ENCODE assay signal across 17 cellular contexts in the genomic region with DNA sequence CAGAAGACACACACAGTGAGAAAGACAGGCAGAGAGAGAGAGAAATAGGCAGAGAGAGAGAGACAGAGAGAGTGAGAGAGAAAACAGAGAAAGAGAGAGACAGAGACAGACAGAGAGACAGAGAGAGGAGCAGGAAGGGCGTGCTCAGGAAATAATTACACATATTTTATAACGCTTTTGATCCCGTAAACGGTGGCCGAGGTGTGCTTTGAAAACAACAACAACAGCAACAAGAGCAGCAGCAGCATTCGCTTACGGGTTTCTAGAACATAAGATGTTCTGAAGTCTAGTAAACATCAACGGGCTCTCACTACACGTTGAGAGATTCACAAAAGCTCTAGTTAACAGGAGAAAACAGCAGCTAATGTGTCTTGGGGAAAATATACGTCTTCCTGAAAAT.
A peak's percentile ranks its signal among the peaks of the same experiment; 100 is the strongest.
DNase-seq lines count a peak whose midpoint lies in the region; ATAC-seq and TF ChIP-seq lines count a peak whose summit lies in the region.
"Had no signal": no experiment of that assay in that cellular context is flagged by ENCODE, and none has a peak within 500 bp of the region (broad histone marks: within the 10 kb centered on the region; RNA-seq: fewer than 3 reads in every experiment).

No MANE protein-coding gene starts in this region.

- intact Hi-C loops in breast epithelium (cut with DNase I; ENCODE audit: low total_unique reads) (no loop called here), MCF 10A (cut with micrococcal nuclease) (loop anchor here (5.0 to 10.0 kb wide), 3 partner anchors 277 to 1575 kb away; no protein-coding TSS in a partner anchor), dorsolateral prefrontal cortex (cut with DNase I) (no loop called here), upper lobe of right lung (cut with DNase I) (no loop called here)

- H3K9me3 ChIP-seq in breast epithelium, result no peaks in the 10 kb centered on the region
- H3K9me3 ChIP-seq in upper lobe of right lung, result no peaks in the 10 kb centered on the region
- H3K9me3 ChIP-seq: A549, mucosa of descending colon, SK-N-SH had no signal

- H3K9me3 Mint-ChIP-seq in MCF 10A (ENCODE audit: unreplicated experiment), result no peaks in the 10 kb centered on the region

- H3K4me3 ChIP-seq in breast epithelium (peak overlapping the region; percentile 2 to 60 (median 33)), dorsolateral prefrontal cortex (peak overlapping the region in 40 of 59 donors; percentile 15 to 69 (median 52)), upper lobe of right lung (peak overlapping the region; percentile 39)
- H3K4me3 ChIP-seq: A549, mucosa of descending colon had no signal

- H3K4me1 Mint-ChIP-seq in MCF 10A (ENCODE audit: insufficient read depth, unreplicated experiment), result no peaks in the 10 kb centered on the region
- H3K4me1 Mint-ChIP-seq: activated CD4-positive, alpha-beta T cell treated with anti-CD3 and anti-CD28 coated beads for 36 hours had no signal

- CTCF ChIA-PET in MCF 10A (lab: Yijun Ruan, JAX), result interaction anchor here (0.6 to 1.9 kb wide), 8 partner anchors 12 to 1295 kb away, joined by 3 to 7 read pairs (median 4); no protein-coding TSS in a partner anchor

- no peaks in the 10 kb centered on the region for H3K36me3 Mint-ChIP-seq in MCF 10A (ENCODE audit: insufficient read depth, unreplicated experiment)

- no peak for ATAC-seq in upper lobe of right lung
- no peak for ATAC-seq in HG03045 (IDR thresholded peaks at IDR 0.05; ENCODE audit: unreplicated experiment)
- no peak for ATAC-seq in GM19324 (IDR thresholded peaks at IDR 0.05; ENCODE audit: low FRiP score, unreplicated experiment)
- ATAC-seq: A549; activated CD4-positive, alpha-beta T cell treated with anti-CD3 and anti-CD28 coated beads for 36 hours; mucosa of descending colon had no signal

- TF ChIP-seq POLR2A in breast epithelium (IDR thresholded peaks at IDR 0.05), result no peak

- H3K27me3 ChIP-seq in breast epithelium (no peaks in the 10 kb centered on the region), dorsolateral prefrontal cortex (peaks cover 0 to 19% (median 0%) of the 10 kb centered on the region in 45 donors), upper lobe of right lung (no peaks in the 10 kb centered on the region)

- H3K4me3 Mint-ChIP-seq in MCF 10A (ENCODE audit: unreplicated experiment), result no peak overlapping the region
- H3K4me3 Mint-ChIP-seq: activated CD4-positive, alpha-beta T cell treated with anti-CD3 and anti-CD28 coated beads for 36 hours had no signal

- H3K27ac Mint-ChIP-seq in MCF 10A (ENCODE audit: low read depth, unreplicated experiment), result no peak overlapping the region
- H3K27ac Mint-ChIP-seq: activated CD4-positive, alpha-beta T cell treated with anti-CD3 and anti-CD28 coated beads for 36 hours had no signal

- H3K27me3 Mint-ChIP-seq in MCF 10A (ENCODE audit: insufficient read depth, unreplicated experiment), result no peaks in the 10 kb centered on the region
- H3K27me3 Mint-ChIP-seq: activated CD4-positive, alpha-beta T cell treated with anti-CD3 and anti-CD28 coated beads for 36 hours had no signal

- peak overlapping the region; percentile 82 to 86 for H3K27ac ChIP-seq in breast epithelium
- H3K27ac ChIP-seq in dorsolateral prefrontal cortex, result no peak overlapping the region
- H3K27ac ChIP-seq in upper lobe of right lung, result no peak overlapping the region
- H3K27ac ChIP-seq: A549 had no signal

- no peaks in the 10 kb centered on the region for H3K36me3 ChIP-seq in breast epithelium
- no peaks in the 10 kb centered on the region for H3K36me3 ChIP-seq in upper lobe of right lung

- no TSS peak for BruUV-seq in MCF 10A (replicated peaks; lab: Mats Ljungman, UMichigan)

- DNase-seq in breast epithelium (ENCODE audit: low spot score in 2 of 2), result no peak
- DNase-seq in MCF 10A (ENCODE audit: unreplicated experiment), result no peak
- no peak for DNase-seq in dorsolateral prefrontal cortex
- DNase-seq in myocyte (ENCODE audit: low read depth), result peak; percentile 5
- no peak for DNase-seq in upper lobe of right lung
- DNase-seq in kidney glomerular epithelial cell (lab: John Stamatoyannopoulos, UW), result no peak
- DNase-seq: activated CD4-positive, alpha-beta T cell treated with anti-CD3 and anti-CD28 coated beads for 36 hours; DND-41; glutamatergic neuron; mucosa of descending colon; NCI-H1436; NCI-H524 treated with DMSO at 0.1 percent for 48 hours; SK-N-SH; stimulated activated CD4-positive, alpha-beta T cell treated with anti-CD3 and anti-CD28 coated beads, Interleukin-12 subunit alpha, Interleukin-12 subunit beta, amount 100 ng/mL, for 4 hours had no signal

- no peaks in the 10 kb centered on the region for H3K4me1 ChIP-seq in breast epithelium
- peaks cover 5% of the 10 kb centered on the region for H3K4me1 ChIP-seq in upper lobe of right lung

- POLR2A ChIA-PET in MCF 10A (lab: Yijun Ruan, JAX), result no interaction called here

- no peak for TF ChIP-seq CTCF in breast epithelium (IDR thresholded peaks at IDR 0.05)
- TF ChIP-seq CTCF in MCF 10A (IDR thresholded peaks at IDR 0.05; ENCODE audit: unreplicated experiment), result no peak
- no peak for TF ChIP-seq CTCF in dorsolateral prefrontal cortex (IDR thresholded peaks at IDR 0.05 in 54 of 56, conservative IDR thresholded peaks at IDR 0.05 in 2 of 56; ENCODE audit: low read depth in 1 of 56, partially characterized antibody in 56 of 56)
- TF ChIP-seq CTCF in upper lobe of right lung (IDR thresholded peaks at IDR 0.05), result no peak

Comparison
In these comparisons a context has a peak if more than half of its experiments do, and no peak if none do; other contexts are left out.
1. H3K27ac ChIP-seq: peak in breast epithelium (2 of 2); none in dorsolateral prefrontal cortex (0 of 59) and upper lobe of right lung (single experiment).
2. Peak in every context shown above with its lines, with median percentiles within 50 percentile points of each other: H3K4me3 ChIP-seq.